Comparison of ENCODE assay signal across 18 cellular contexts in genomic region chr10:10208156-10208555, GRCh38.
"Had no signal": no experiment of that assay in that cellular context is flagged by ENCODE, and none has a peak within 500 bp of the region (broad histone marks: within the 10 kb centered on the region; RNA-seq: fewer than 3 reads in every experiment).

No MANE protein-coding gene starts in this region.

- DNase-seq: activated CD4-positive, alpha-beta T cell treated with anti-CD3 and anti-CD28 coated beads for 4 hours; activated CD8-positive, alpha-beta memory T cell treated with anti-CD3 and anti-CD28 coated beads, Interleukin-2, amount 50 U/mL, for 4 hours; activated CD8-positive, alpha-beta T cell treated with anti-CD3 and anti-CD28 coated beads for 36 hours; activated gamma-delta T cell treated with Interleukin-2 at 50 U/mL for 16 hours; activated naive CD4-positive, alpha-beta T cell treated with anti-CD3 and anti-CD28 coated beads, Interleukin-2, amount 10 ng/mL, durations not matched to agents 7 days and 5 days; activated naive CD8-positive, alpha-beta T cell treated with anti-CD3 and anti-CD28 coated beads for 36 hours; activated T-cell treated with anti-CD3 and anti-CD28 coated beads, Interleukin-2, amount 50 U/mL, for 72 hours; anterior cingulate cortex; KG1; NCI-H1092; NCI-H1417 treated with DMSO at 0.1 percent for 48 hours; NCI-H187; NCI-H2081; NCI-H524; Peyer's patch; Right ventricle myocardium superior had no signal

- H3K4me3 ChIP-seq: Peyer's patch, SJSA1 had no signal

- ATAC-seq: activated CD4-positive, CD25-positive, alpha-beta regulatory T cell treated with anti-CD3 and anti-CD28 coated beads, Interleukin-2, amount 50 U/mL, for 24 hours; activated CD8-positive, alpha-beta T cell treated with anti-CD3 and anti-CD28 coated beads for 36 hours; activated T-cell treated with anti-CD3 and anti-CD28 coated beads, Interleukin-2, amount 50 U/mL, for 72 hours had no signal
